12 cellular contexts compared by ENCODE assay signal in the genomic region with DNA sequence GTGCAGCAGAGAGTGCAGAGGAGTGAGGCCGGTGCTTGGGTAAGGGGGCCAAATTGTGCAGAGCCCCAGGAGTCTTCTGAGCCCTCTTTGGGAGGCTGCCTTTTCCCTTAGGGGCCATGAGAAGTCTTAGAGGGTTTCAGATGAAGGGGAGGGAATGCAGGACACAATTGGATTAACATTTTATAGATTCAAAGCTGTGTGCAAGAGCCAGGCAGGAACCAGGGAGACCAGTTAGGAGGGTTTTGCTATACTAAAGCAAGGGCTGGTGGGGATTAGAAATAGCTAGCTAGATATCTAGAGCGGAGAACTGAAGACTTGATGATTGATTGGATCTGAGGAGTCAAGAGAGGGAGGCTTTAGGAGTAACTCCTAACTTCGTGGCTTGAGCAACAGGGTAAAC.
"Had no signal": no experiment of that assay in that cellular context is flagged by ENCODE, and none has a peak within 500 bp of the region (broad histone marks: within the 10 kb centered on the region; RNA-seq: fewer than 3 reads in every experiment).

No MANE protein-coding gene starts in this region.

- ATAC-seq: activated CD8-positive, alpha-beta T cell treated with anti-CD3 and anti-CD28 coated beads, Interleukin-2, amount 10 ng/mL, durations not matched to agents 7 days and 5 days; gastroesophageal sphincter; left lung had no signal

- H3K4me3 ChIP-seq: gastroesophageal sphincter, left lung, sigmoid colon, upper lobe of left lung had no signal

- H3K27ac ChIP-seq: coronary artery, left lung, sigmoid colon, upper lobe of left lung, WERI-Rb-1 had no signal

- H3K27me3 ChIP-seq: gastroesophageal sphincter, left lung, sigmoid colon, upper lobe of left lung had no signal

- DNase-seq: activated CD4-positive, alpha-beta T cell treated with anti-CD3 and anti-CD28 coated beads for 48 hours; activated CD8-positive, alpha-beta T cell treated with anti-CD3 and anti-CD28 coated beads, Interleukin-2, amount 10 ng/mL, durations not matched to agents 7 days and 5 days; effector CD8-positive, alpha-beta T cell; left lung; sigmoid colon; stimulated activated CD4-positive, alpha-beta T cell treated with anti-CD3 and anti-CD28 coated beads, Interleukin-2, amount 100 ng/mL, for 24 hours; stimulated activated naive CD4-positive, alpha-beta T cell treated with Interleukin-2 at 50 U/mL for 16 hours; upper lobe of left lung; WERI-Rb-1 had no signal

- H3K9me3 ChIP-seq: gastroesophageal sphincter, left lung, sigmoid colon, upper lobe of left lung had no signal

- H3K4me1 ChIP-seq: gastroesophageal sphincter, left lung, sigmoid colon had no signal

- H3K9me3 Mint-ChIP-seq: nephron had no signal

- H3K36me3 ChIP-seq: gastroesophageal sphincter, left lung, sigmoid colon, upper lobe of left lung, WERI-Rb-1 had no signal
